ENCODE assay signal across 16 cellular contexts in the genomic region with DNA sequence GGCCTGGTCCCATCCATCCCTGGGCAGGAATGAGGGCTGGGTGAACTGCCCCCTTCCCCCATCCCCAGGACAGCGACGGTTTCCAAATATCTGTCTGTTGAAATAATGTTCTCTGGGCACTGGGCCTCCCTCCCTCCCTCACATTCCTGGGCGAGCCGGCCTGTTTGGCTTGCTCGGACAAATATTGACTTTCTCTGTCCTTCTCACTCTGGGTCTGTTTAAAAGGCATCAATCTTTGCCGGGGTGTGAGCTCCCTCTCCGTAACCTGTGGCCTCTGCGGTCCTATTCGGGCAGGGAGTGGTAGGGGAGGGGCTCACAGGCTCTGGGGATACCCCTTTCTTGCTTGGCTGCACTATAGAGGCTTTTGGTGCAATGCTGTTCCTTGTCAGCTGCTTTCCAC. TPM values are rescaled to one million over a fixed set of nuclear protein-coding genes. Genes with fewer than 3 reads are reported as not detected.
DNase-seq lines count a peak whose midpoint lies in the region; ATAC-seq and TF ChIP-seq lines count a peak whose summit lies in the region.
"Had no signal": no experiment of that assay in that cellular context is flagged by ENCODE, and none has a peak within 500 bp of the region (broad histone marks: within the 10 kb centered on the region; RNA-seq: fewer than 3 reads in every experiment).

No MANE protein-coding gene starts in this region.

- intact Hi-C loops in body of pancreas (cut with DNase I): no loop called here

- TF ChIP-seq CTCF in body of pancreas (IDR thresholded peaks at IDR 0.05) (no peak), mesothelial cell of epicardium (IDR thresholded peaks at IDR 0.05; ENCODE audit: unreplicated experiment) (no peak)

- no peaks in the 10 kb centered on the region for H3K27me3 ChIP-seq in body of pancreas

- H3K4me3 ChIP-seq in body of pancreas (no peak overlapping the region), urinary bladder (ENCODE audit: low read depth, low read length) (no peak overlapping the region)
- H3K4me3 ChIP-seq: K562, smooth muscle cell had no signal

- no peaks in the 10 kb centered on the region for H3K36me3 Mint-ChIP-seq in mesothelial cell of epicardium
- H3K36me3 Mint-ChIP-seq: natural killer cell treated with Interleukin-12 subunit alpha and Interleukin-12 subunit beta and Interleukin-15 and Interleukin-18, amount 100 ng/mL, for 72 hours had no signal

- peak overlapping the region; percentile 54 for H3K27ac Mint-ChIP-seq in mesothelial cell of epicardium
- H3K27ac Mint-ChIP-seq: natural killer cell treated with Interleukin-12 subunit alpha and Interleukin-12 subunit beta and Interleukin-15 and Interleukin-18, amount 100 ng/mL, for 72 hours had no signal

- H3K4me3 Mint-ChIP-seq in mesothelial cell of epicardium: no peak overlapping the region
- H3K4me3 Mint-ChIP-seq: natural killer cell treated with Interleukin-12 subunit alpha and Interleukin-12 subunit beta and Interleukin-15 and Interleukin-18, amount 100 ng/mL, for 72 hours had no signal

- H3K27ac ChIP-seq in body of pancreas (peak overlapping the region in 3 of 4 donors; percentile 6 to 45 (median 29)), urinary bladder (ENCODE audit: low read depth) (peak overlapping the region; percentile 53)

- peaks cover 63% of the 10 kb centered on the region for H3K27me3 Mint-ChIP-seq in mesothelial cell of epicardium (ENCODE audit: low read depth)

- WGBS in body of pancreas, 2 donors: 2 to 14% methylated on average over 7 to 9 of the region's 9 CpGs
- WGBS in urinary bladder: 18% methylated on average over 9 of the region's 9 CpGs

- DNase-seq in SHP77 treated with DMSO at 0.1 percent for 48 hours (lab: John Stamatoyannopoulos, UW): peak; percentile 8
- DNase-seq in SHP77 (lab: John Stamatoyannopoulos, UW): no peak
- peak; percentile 53 to 68 (median 63) for DNase-seq in body of pancreas
- peak in 1 of 2 experiments; percentile 48 for DNase-seq in mesothelial cell of epicardium (ENCODE audit: low spot score in 2 of 2, unreplicated experiment in 2 of 2)
- DNase-seq in cerebellum (ENCODE audit: low spot score): no peak
- DNase-seq: ACHN; activated naive CD4-positive, alpha-beta T cell treated with anti-CD3 and anti-CD28 coated beads, Interleukin-2, amount 50 U/mL, for 16 hours; DND-41; NCI-H2081; OCI-M1 had no signal

- H3K4me1 ChIP-seq in body of pancreas (peaks cover 22% of the 10 kb centered on the region), urinary bladder (ENCODE audit: insufficient read depth) (no peaks in the 10 kb centered on the region)

- peaks cover 3% of the 10 kb centered on the region for H3K9me3 Mint-ChIP-seq in mesothelial cell of epicardium
- H3K9me3 Mint-ChIP-seq: natural killer cell treated with Interleukin-12 subunit alpha and Interleukin-12 subunit beta and Interleukin-15 and Interleukin-18, amount 100 ng/mL, for 72 hours had no signal

- no peak for TF ChIP-seq POLR2A in body of pancreas (IDR thresholded peaks at IDR 0.05)

- H3K4me1 Mint-ChIP-seq in mesothelial cell of epicardium: peaks cover 27% of the 10 kb centered on the region

- no peaks in the 10 kb centered on the region for H3K36me3 ChIP-seq in body of pancreas (replicated peaks in 1 of 2; ENCODE audit: insufficient read depth in 1 of 2, low read depth in 2 of 2)
- H3K36me3 ChIP-seq in urinary bladder (ENCODE audit: insufficient read depth): no peaks in the 10 kb centered on the region

- ATAC-seq in body of pancreas: peak; percentile 89
- no peak for ATAC-seq in GM21786 (IDR thresholded peaks at IDR 0.05; ENCODE audit: unreplicated experiment)
- no peak for ATAC-seq in HG03354 (IDR thresholded peaks at IDR 0.05; ENCODE audit: poor library complexity, severe bottlenecking, unreplicated experiment)
- ATAC-seq: K562; natural killer cell treated with Interleukin-12 subunit alpha and Interleukin-12 subunit beta and Interleukin-15 and Interleukin-18, amount 100 ng/mL, for 72 hours had no signal

- no peaks in the 10 kb centered on the region for H3K9me3 ChIP-seq in body of pancreas

RNA-seq across cellular contexts. Expression of gene FOXD2, which starts 40.2 kb away (rescaled TPM):
- under 1 TPM in 1 of 2 donors, not detected in 1; 0.26 TPM for total RNA-seq in body of pancreas
- total RNA-seq in mesothelial cell of epicardium: 0.60 to 0.98 TPM (median 0.77 TPM) in 3 replicates
- total RNA-seq in urinary bladder: 0.85 TPM
- polyA plus RNA-seq in urinary bladder: 0.19 TPM
- 0.18 TPM for total RNA-seq in cerebellum
- total RNA-seq: smooth muscle cell had no signal

Comparison
In these comparisons a context has a peak if more than half of its experiments do, and no peak if none do; other contexts are left out.
1. DNase-seq: peak in SHP77 treated with DMSO at 0.1 percent for 48 hours (single experiment) and body of pancreas (4 of 4); none in SHP77 (0 of 2) and cerebellum (single experiment).